19 cellular contexts compared by ENCODE assay signal in genomic region chr19:1424182-1424955, GRCh38. TPM values are rescaled to one million over a fixed set of nuclear protein-coding genes. Genes with fewer than 3 reads are reported as not detected.
A peak's percentile ranks its signal among the peaks of the same experiment; 100 is the strongest.
DNase-seq lines count a peak whose midpoint lies in the region; ATAC-seq and TF ChIP-seq lines count a peak whose summit lies in the region.
"Had no signal": no experiment of that assay in that cellular context is flagged by ENCODE, and none has a peak within 500 bp of the region (broad histone marks: within the 10 kb centered on the region; RNA-seq: fewer than 3 reads in every experiment).

No MANE protein-coding gene starts in this region.

- 44 to 53% methylated on average over 32 to 36 of the region's 42 CpGs for WGBS in esophagus squamous epithelium, 2 donors
- no CpG with 5 or more reads among the region's 42 CpGs for WGBS in trophoblast cell (ENCODE audit: extremely low coverage, insufficient coverage, insufficient read length)
- WGBS in psoas muscle, 3 donors, result 86 to 89% (median 89%) methylated on average over 32 to 41 of the region's 42 CpGs

- peaks cover 20% of the 10 kb centered on the region for H3K4me1 Mint-ChIP-seq in stimulated activated memory B cell treated with anti-CD40 and anti-IgM and Interleukin-4, amounts not matched to agents 10 μg/mL and 1 μg/mL and 100 μg/mL, for 72 hours

- no peak overlapping the region for H3K9ac ChIP-seq in trophoblast cell (ENCODE audit: low read length)

- peak overlapping the region; percentile 45 for H3K18ac ChIP-seq in trophoblast cell (ENCODE audit: low read length)

- H3K36me3 ChIP-seq in esophagus squamous epithelium (peaks cover 33 to 100% (median 63%) of the 10 kb centered on the region in 3 donors), trophoblast cell (ENCODE audit: control insufficient read depth in 1 of 2, insufficient read depth in 2 of 2, low read length in 2 of 2) (peaks cover 84 to 88% of the 10 kb centered on the region in 2 experiments), psoas muscle (ENCODE audit: insufficient read depth in 1 of 2, low read depth in 1 of 2) (peaks cover 10 to 91% of the 10 kb centered on the region in 2 donors)

- peak overlapping the region; percentile 66 to 78 (median 72) for H3K27ac ChIP-seq in esophagus squamous epithelium
- no peak overlapping the region for H3K27ac ChIP-seq in trophoblast cell (ENCODE audit: low read depth, low read length)
- no peak overlapping the region for H3K27ac ChIP-seq in psoas muscle
- H3K27ac ChIP-seq: neutrophil, SJSA1, transverse colon had no signal

- H2AFZ ChIP-seq in trophoblast cell (ENCODE audit: insufficient read depth, low read length, poor library complexity), result no peak overlapping the region

- no peak overlapping the region for H4K91ac ChIP-seq in trophoblast cell (ENCODE audit: low read depth, low read length)

- H3K79me1 ChIP-seq in trophoblast cell (ENCODE audit: low read length), result no peaks in the 10 kb centered on the region

- H3K4me3 Mint-ChIP-seq in stimulated activated memory B cell treated with anti-CD40 and anti-IgM and Interleukin-4, amounts not matched to agents 10 μg/mL and 1 μg/mL and 100 μg/mL, for 72 hours, result no peak overlapping the region
- H3K4me3 Mint-ChIP-seq: activated T-helper 1 cell treated with anti-CD3 and anti-CD28 coated beads, Interleukin-12 subunit alpha, Interleukin-12 subunit beta, Interleukin-2, Interleukin-4 antibody, amounts not matched to agents 30 ng/mL and 10 ng/mL and 1 ng/mL, durations not matched to agents 14 hours and 24 hours and 36 hours; central memory CD8-positive, alpha-beta T cell had no signal

- no peak overlapping the region for H3K14ac ChIP-seq in trophoblast cell (ENCODE audit: low read length)

- ATAC-seq in GM19455 (IDR thresholded peaks at IDR 0.05; ENCODE audit: unreplicated experiment) (no peak), psoas muscle (no peak)
- ATAC-seq in stimulated activated memory B cell treated with anti-CD40 and anti-IgM and Interleukin-4, amounts not matched to agents 10 μg/mL and 1 μg/mL and 100 μg/mL, for 72 hours, result no peak
- ATAC-seq: stimulated activated naive CD8-positive, alpha-beta T cell treated with anti-CD3 and anti-CD28 coated beads, Interleukin-15, Interleukin-2, amounts not matched to agents 100 U/mL and 50 U/mL, for 24 hours had no signal

- no peak for TF ChIP-seq CTCF in esophagus squamous epithelium (IDR thresholded peaks at IDR 0.05)
- no peak for TF ChIP-seq CTCF in psoas muscle (IDR thresholded peaks at IDR 0.05)

- no peaks in the 10 kb centered on the region for H3K27me3 Mint-ChIP-seq in stimulated activated memory B cell treated with anti-CD40 and anti-IgM and Interleukin-4, amounts not matched to agents 10 μg/mL and 1 μg/mL and 100 μg/mL, for 72 hours
- H3K27me3 Mint-ChIP-seq: central memory CD8-positive, alpha-beta T cell had no signal

- H3K27me3 ChIP-seq in esophagus squamous epithelium, result no peaks in the 10 kb centered on the region
- H3K27me3 ChIP-seq in trophoblast cell (ENCODE audit: insufficient read depth, low read length), result no peaks in the 10 kb centered on the region
- no peaks in the 10 kb centered on the region for H3K27me3 ChIP-seq in psoas muscle (ENCODE audit: insufficient read depth in 3 of 3, low read length in 2 of 3)
- H3K27me3 ChIP-seq: neutrophil, SJSA1, transverse colon had no signal

- no peak overlapping the region for H3K4me3 ChIP-seq in esophagus squamous epithelium
- no peak overlapping the region for H3K4me3 ChIP-seq in trophoblast cell (ENCODE audit: low read depth, low read length)
- H3K4me3 ChIP-seq in psoas muscle, result no peak overlapping the region
- H3K4me3 ChIP-seq: HAP-1, SJSA1, transverse colon had no signal

- peak overlapping the region; percentile 10 for H3K4ac ChIP-seq in trophoblast cell (ENCODE audit: low read depth, low read length)

- no peak overlapping the region for H3K23ac ChIP-seq in trophoblast cell (ENCODE audit: low read length)

- no peak overlapping the region for H3K27ac Mint-ChIP-seq in stimulated activated memory B cell treated with anti-CD40 and anti-IgM and Interleukin-4, amounts not matched to agents 10 μg/mL and 1 μg/mL and 100 μg/mL, for 72 hours
- H3K27ac Mint-ChIP-seq: activated T-helper 1 cell treated with anti-CD3 and anti-CD28 coated beads, Interleukin-12 subunit alpha, Interleukin-12 subunit beta, Interleukin-2, Interleukin-4 antibody, amounts not matched to agents 30 ng/mL and 10 ng/mL and 1 ng/mL, durations not matched to agents 14 hours and 24 hours and 36 hours had no signal

- H3K9me3 Mint-ChIP-seq in stimulated activated memory B cell treated with anti-CD40 and anti-IgM and Interleukin-4, amounts not matched to agents 10 μg/mL and 1 μg/mL and 100 μg/mL, for 72 hours, result no peaks in the 10 kb centered on the region
- H3K9me3 Mint-ChIP-seq: activated T-helper 1 cell treated with anti-CD3 and anti-CD28 coated beads, Interleukin-12 subunit alpha, Interleukin-12 subunit beta, Interleukin-2, Interleukin-4 antibody, amounts not matched to agents 30 ng/mL and 10 ng/mL and 1 ng/mL, durations not matched to agents 14 hours and 24 hours and 36 hours; central memory CD8-positive, alpha-beta T cell had no signal

- no peak overlapping the region for H3K4me2 ChIP-seq in trophoblast cell (ENCODE audit: low read length)

- H3K79me2 ChIP-seq in trophoblast cell (ENCODE audit: control insufficient read depth, insufficient read depth, low read length, poor library complexity), result no peaks in the 10 kb centered on the region

- H3K9me3 ChIP-seq in esophagus squamous epithelium (no peaks in the 10 kb centered on the region), trophoblast cell (ENCODE audit: insufficient read depth, low read depth, low read length) (peaks cover 2% of the 10 kb centered on the region), psoas muscle (no peaks in the 10 kb centered on the region)
- H3K9me3 ChIP-seq: HAP-1, neutrophil, SJSA1, transverse colon had no signal

- H2AK5ac ChIP-seq in trophoblast cell (ENCODE audit: low read length), result no peak overlapping the region

- peaks cover 58% of the 10 kb centered on the region for H3K36me3 Mint-ChIP-seq in stimulated activated memory B cell treated with anti-CD40 and anti-IgM and Interleukin-4, amounts not matched to agents 10 μg/mL and 1 μg/mL and 100 μg/mL, for 72 hours

- intact Hi-C loops in esophagus squamous epithelium (cut with DNase I) (no loop called here), psoas muscle (cut with DNase I) (no loop called here)

- no peak overlapping the region for H4K12ac ChIP-seq in trophoblast cell (ENCODE audit: low read depth, low read length)

- DNase-seq in COLO668 (lab: John Stamatoyannopoulos, UW; ENCODE audit: unreplicated experiment) (peak; percentile 85), esophagus squamous epithelium (lab: John Stamatoyannopoulos, UW) (no peak), trophoblast cell (no peak), psoas muscle (no peak), NCI-H1092 (lab: John Stamatoyannopoulos, UW) (no peak)
- DNase-seq: effector CD4-positive, alpha-beta T cell; IMR-90; MM.1S; stimulated activated naive CD8-positive, alpha-beta T cell treated with anti-CD3 and anti-CD28 coated beads, Interleukin-15, Interleukin-2, amounts not matched to agents 100 U/mL and 50 U/mL, for 24 hours; T-helper 2 cell; transverse colon had no signal

- peaks cover 5 to 42% (median 11%) of the 10 kb centered on the region in 3 donors for H3K4me1 ChIP-seq in esophagus squamous epithelium
- peaks cover 9 to 14% of the 10 kb centered on the region in 2 experiments for H3K4me1 ChIP-seq in trophoblast cell (ENCODE audit: control insufficient read depth in 1 of 2, insufficient read depth in 2 of 2, low read length in 2 of 2)
- peaks cover 2% of the 10 kb centered on the region for H3K4me1 ChIP-seq in psoas muscle
- H3K4me1 ChIP-seq: HAP-1, SJSA1 had no signal

- H2BK5ac ChIP-seq in trophoblast cell (ENCODE audit: low read depth, low read length, poor library complexity), result no peak overlapping the region

- no peak overlapping the region for H4K8ac ChIP-seq in trophoblast cell (ENCODE audit: low read depth, low read length)

- TF ChIP-seq POLR2A in esophagus squamous epithelium (IDR thresholded peaks at IDR 0.05), result no peak

- H2BK120ac ChIP-seq in trophoblast cell (ENCODE audit: insufficient read depth, low read length, poor library complexity), result no peak overlapping the region

- H2BK12ac ChIP-seq in trophoblast cell (ENCODE audit: low read length), result no peak overlapping the region

TF ChIP-seq in PFSK-1, 5 proteins besides CTCF, POLR2A, EP300 and RAD21 (continues in another document):
- peak; percentile 37 for TF ChIP-seq FOXP2 (optimal IDR thresholded peaks at IDR 0.05; ENCODE audit: borderline replicate concordance, extremely low read depth, extremely low read length, insufficient read depth)

RNA-seq across cellular contexts. Expression of gene RPS15, which starts 13.8 kb away (rescaled TPM):
- polyA plus RNA-seq in PFSK-1 (2012; ENCODE audit: insufficient read length, low read depth), result 2,659 TPM
- 1,000 to 10,000 TPM; 2,502 to 3,774 (median 3,129) TPM for total RNA-seq in esophagus squamous epithelium
- polyA plus RNA-seq in trophoblast cell (2013), result 1,862 and 1,936 TPM in 2 replicates
- total RNA-seq in psoas muscle, result 100 to 1,000 TPM; 697 to 992 (median 943) TPM
- polyA plus RNA-seq in psoas muscle, result 1,000 to 10,000 TPM; 2,739 to 4,077 (median 3,158) TPM

RNA-seq across cellular contexts. Expression of gene DAZAP1, which starts 17.0 kb away (rescaled TPM):
- 189 TPM for polyA plus RNA-seq in PFSK-1 (2012; ENCODE audit: insufficient read length, low read depth)
- total RNA-seq in esophagus squamous epithelium (10 to 100 TPM; 60.2 to 76.0 (median 69.0) TPM), psoas muscle (100 to 1,000 TPM in 1 of 4 donors, 10 to 100 TPM in 3; 59.9 to 122 (median 86.9) TPM)
- polyA plus RNA-seq in trophoblast cell (2013), result 126 and 130 TPM in 2 replicates
- 100 to 1,000 TPM in 1 of 3 donors, 10 to 100 TPM in 2; 68.9 to 103 (median 94.1) TPM for polyA plus RNA-seq in psoas muscle

RNA-seq across cellular contexts. Expression of gene GAMT, which starts 23.0 kb away (rescaled TPM):
- 160 TPM for polyA plus RNA-seq in PFSK-1 (2012; ENCODE audit: insufficient read length, low read depth)
- 10 to 100 TPM in 3 of 4 donors, 1 to 10 TPM in 1; 2.4 to 40.0 (median 13.1) TPM for total RNA-seq in esophagus squamous epithelium
- polyA plus RNA-seq in trophoblast cell (2013), result 20.3 and 20.6 TPM in 2 replicates
- total RNA-seq in psoas muscle, result 100 to 1,000 TPM; 227 to 339 (median 232) TPM
- polyA plus RNA-seq in psoas muscle, result 100 to 1,000 TPM; 162 to 464 (median 351) TPM

RNA-seq across cellular contexts. Expression of gene APC2, which starts 25.6 kb away (rescaled TPM):
- 7.4 TPM for polyA plus RNA-seq in PFSK-1 (2012; ENCODE audit: insufficient read length, low read depth)
- total RNA-seq in esophagus squamous epithelium (under 1 TPM in 1 of 4 donors, not detected in 3; under 0.01 TPM), psoas muscle (under 1 TPM; 0.04 to 0.06 (median 0.05) TPM)
- polyA plus RNA-seq in trophoblast cell (2013), result 0.18 and 0.40 TPM in 2 replicates
- under 1 TPM in 2 of 3 donors, not detected in 1; 0.01 to 0.03 TPM for polyA plus RNA-seq in psoas muscle
- total RNA-seq: SJSA1 had no signal

RNA-seq across cellular contexts. Expression of gene NDUFS7, which starts 40.7 kb away (rescaled TPM):
- 475 TPM for polyA plus RNA-seq in PFSK-1 (2012; ENCODE audit: insufficient read length, low read depth)
- total RNA-seq in esophagus squamous epithelium (100 to 1,000 TPM; 124 to 191 (median 165) TPM), psoas muscle (100 to 1,000 TPM; 230 to 338 (median 308) TPM)
- 38.6 and 39.3 TPM in 2 replicates for polyA plus RNA-seq in trophoblast cell (2013)
- polyA plus RNA-seq in psoas muscle, result 100 to 1,000 TPM; 177 to 423 (median 294) TPM

Comparison
In these comparisons a context has a peak if more than half of its experiments do, and no peak if none do; other contexts are left out.
1. H3K27ac ChIP-seq: peak in esophagus squamous epithelium (4 of 4); none in trophoblast cell (single experiment) and psoas muscle (single experiment).
2. RNA of gene GAMT, which starts 23.0 kb away (total RNA-seq): 227 to 339 TPM in psoas muscle; 2.4 to 40.0 TPM in esophagus squamous epithelium; every median in the first group is over 4 times any median in the second.